8 cellular contexts compared by ENCODE assay signal in genomic region chr11:87421422-87421821, GRCh38.
DNase-seq lines count a peak whose midpoint lies in the region; ATAC-seq, FAIRE-seq and TF ChIP-seq lines count a peak whose summit lies in the region.

No MANE protein-coding gene starts in this region.

- no peak overlapping the region for H3K4me3 Mint-ChIP-seq in stimulated activated naive B cell treated with anti-CD40 and anti-IgM and Interleukin-4, amounts not matched to agents 10 μg/mL and 1 μg/mL and 100 μg/mL, for 72 hours

- H3K4me2 ChIP-seq in PC-9, result no peak overlapping the region
- no peak overlapping the region for H3K4me2 ChIP-seq in mammary epithelial cell (ENCODE audit: insufficient read depth, low read depth, low read length)

- H3K9me3 Mint-ChIP-seq in stimulated activated naive B cell treated with anti-CD40 and anti-IgM and Interleukin-4, amounts not matched to agents 10 μg/mL and 1 μg/mL and 100 μg/mL, for 72 hours, result no peaks in the 10 kb centered on the region

- H3K4me3 ChIP-seq in AG04449 (ENCODE audit: low read depth, low read length), result no peak overlapping the region
- no peak overlapping the region for H3K4me3 ChIP-seq in GM06990 (replicated peaks; ENCODE audit: low read depth, low read length)
- H3K4me3 ChIP-seq in HEK293 (ENCODE audit: low read depth, low read length), result no peak overlapping the region
- H3K4me3 ChIP-seq in LNCaP clone FGC (ENCODE audit: low read depth, low read length), result no peak overlapping the region
- H3K4me3 ChIP-seq in PC-9, result no peak overlapping the region
- no peak overlapping the region for H3K4me3 ChIP-seq in mammary epithelial cell (replicated peaks in 1 of 3; ENCODE audit: insufficient read depth in 1 of 3, low read depth in 2 of 3, low read length in 3 of 3)

- no peaks in the 10 kb centered on the region for H3K4me1 Mint-ChIP-seq in stimulated activated naive B cell treated with anti-CD40 and anti-IgM and Interleukin-4, amounts not matched to agents 10 μg/mL and 1 μg/mL and 100 μg/mL, for 72 hours

- H3K9ac ChIP-seq in mammary epithelial cell (ENCODE audit: insufficient read depth, low read length), result no peak overlapping the region

- H4K20me1 ChIP-seq in PC-9 (ENCODE audit: insufficient read depth) (no peaks in the 10 kb centered on the region), mammary epithelial cell (ENCODE audit: insufficient read depth, low read length) (no peaks in the 10 kb centered on the region)

- H3K36me3 Mint-ChIP-seq in stimulated activated naive B cell treated with anti-CD40 and anti-IgM and Interleukin-4, amounts not matched to agents 10 μg/mL and 1 μg/mL and 100 μg/mL, for 72 hours, result no peaks in the 10 kb centered on the region

- in situ Hi-C loops in mammary epithelial cell (cut with MboI; ENCODE audit: low sequenced_read_pairs in 2 of 2), result loop anchor here (5.0 to 10.0 kb wide), 2 partner anchors 67 to 69 kb away; no protein-coding TSS in a partner anchor

- H2AFZ ChIP-seq in PC-9 (no peak overlapping the region), mammary epithelial cell (ENCODE audit: low read depth, low read length) (no peak overlapping the region)

- POLR2A ChIA-PET in AG04449 (lab: Yijun Ruan, JAX), result interaction anchor here (0.6 kb wide), 1 partner anchor 68 kb away, joined by 3 read pairs; no protein-coding TSS in a partner anchor
- POLR2A ChIA-PET in HEK293 (lab: Yijun Ruan, JAX), result no interaction called here
- POLR2A ChIA-PET in PC-9 (lab: Charles Lee; ENCODE audit: unreplicated experiment), result interaction anchor here (0.6 kb wide), 1 partner anchor 126 kb away, joined by 8 read pairs; no protein-coding TSS in a partner anchor

- no TSS peak for BruUV-seq in PC-9 (replicated peaks; lab: Mats Ljungman, UMichigan)
- BruUV-seq in mammary epithelial cell (replicated peaks; lab: Mats Ljungman, UMichigan), result no TSS peak

- no peak overlapping the region for H3K27ac Mint-ChIP-seq in stimulated activated naive B cell treated with anti-CD40 and anti-IgM and Interleukin-4, amounts not matched to agents 10 μg/mL and 1 μg/mL and 100 μg/mL, for 72 hours

- H3K27ac ChIP-seq in HEK293 (ENCODE audit: extremely low read depth, low read depth, low read length), result no peak overlapping the region
- H3K27ac ChIP-seq in PC-9, result no peak overlapping the region
- no peak overlapping the region for H3K27ac ChIP-seq in mammary epithelial cell (ENCODE audit: insufficient read depth, low read depth, low read length)

- CTCF ChIA-PET in AG04449 (lab: Yijun Ruan, JAX), result interaction anchor here (0.7 to 9.2 kb wide), 42 partner anchors 8 to 839 kb away, joined by 3 to 175 read pairs (median 5); no protein-coding TSS in a partner anchor
- CTCF ChIA-PET in HEK293 (lab: Yijun Ruan, JAX), result interaction anchor here (0.5 to 6.1 kb wide), 26 partner anchors 8 to 1614 kb away, joined by 3 to 82 read pairs (median 4); no protein-coding TSS in a partner anchor
- CTCF ChIA-PET in PC-9 (lab: Charles Lee), result interaction anchor here (0.5 to 1.1 kb wide), 5 partner anchors 68 to 1201 kb away, joined by 3 to 8 read pairs (median 5); no protein-coding TSS in a partner anchor
- CTCF ChIA-PET in mammary epithelial cell (lab: Charles Lee; ENCODE audit: low non-redundant PET), result interaction anchor here (0.5 to 1.1 kb wide), 7 partner anchors 41 to 1865 kb away, joined by 3 to 7 read pairs (median 4); no protein-coding TSS in a partner anchor

- intact Hi-C loops in PC-9 (cut with micrococcal nuclease; ENCODE audit: unreplicated experiment), result loop anchor here (2.0 to 5.0 kb wide), 3 partner anchors 69 to 1759 kb away; no protein-coding TSS in a partner anchor
- intact Hi-C loops in mammary epithelial cell (cut with micrococcal nuclease), result loop anchor here (1.0 kb wide), 2 partner anchors 68 to 482 kb away; no protein-coding TSS in a partner anchor

- DNase-seq in AG04449 (ENCODE audit: low read depth, low spot score), result no peak
- peak; percentile 54 for DNase-seq in GM06990 (ENCODE audit: extremely low read depth, insufficient read length)
- DNase-seq in LNCaP clone FGC (ENCODE audit: low read depth), result peak; percentile 70
- peak in 1 of 2 experiments; percentile 59 for DNase-seq in PC-9
- peak; percentile 64 for DNase-seq in mammary epithelial cell
- DNase-seq in stimulated activated naive B cell treated with anti-CD40 and anti-IgM and Interleukin-4, amounts not matched to agents 10 μg/mL and 1 μg/mL and 100 μg/mL, for 72 hours, result no peak

- H3F3A ChIP-seq in PC-9 (ENCODE audit: insufficient read depth, low read depth), result no peaks in the 10 kb centered on the region

- H3K27me3 ChIP-seq in GM06990 (replicated peaks; ENCODE audit: control insufficient read depth, insufficient read depth, low read length) (peaks cover 2% of the 10 kb centered on the region), PC-9 (ENCODE audit: insufficient read depth, low read depth) (no peaks in the 10 kb centered on the region), mammary epithelial cell (ENCODE audit: insufficient read depth, low read length) (no peaks in the 10 kb centered on the region)

- no peaks in the 10 kb centered on the region for H3K9me3 ChIP-seq in HEK293 (ENCODE audit: control insufficient read depth, insufficient read depth, low read depth, low read length)
- no peaks in the 10 kb centered on the region for H3K9me3 ChIP-seq in PC-9 (ENCODE audit: insufficient read depth, low read depth)
- H3K9me3 ChIP-seq in mammary epithelial cell (replicated peaks; ENCODE audit: insufficient read depth, low read length), result no peaks in the 10 kb centered on the region

- ATAC-seq in stimulated activated naive B cell treated with anti-CD40 and anti-IgM and Interleukin-4, amounts not matched to agents 10 μg/mL and 1 μg/mL and 100 μg/mL, for 72 hours (replicated peaks), result peak; percentile 70 to 77

- no peaks in the 10 kb centered on the region for H3K4me1 ChIP-seq in HEK293 (ENCODE audit: control insufficient read depth, insufficient read depth, low read length)
- H3K4me1 ChIP-seq in PC-9 (replicated peaks; ENCODE audit: insufficient read depth), result no peaks in the 10 kb centered on the region
- no peaks in the 10 kb centered on the region for H3K4me1 ChIP-seq in mammary epithelial cell (ENCODE audit: insufficient read depth, low read length)

- WGBS in mammary epithelial cell (ENCODE audit: low coverage, missing lambda C conversion rate), result 31% methylated on average over 2 of the region's 2 CpGs

- H3K79me2 ChIP-seq in PC-9 (ENCODE audit: low read depth) (no peaks in the 10 kb centered on the region), mammary epithelial cell (ENCODE audit: insufficient read depth, low read length) (no peaks in the 10 kb centered on the region)

- peak; percentile 79 for TF ChIP-seq CTCF in AG04449 (IDR thresholded peaks at IDR 0.05; ENCODE audit: insufficient read depth, low read length, missing control alignments)
- TF ChIP-seq CTCF in GM06990 (IDR thresholded peaks at IDR 0.05; ENCODE audit: insufficient read depth, low read length, poor library complexity, severe bottlenecking), result peak; percentile 66
- TF ChIP-seq CTCF in HEK293 (tag by site-specific recombination; IDR thresholded peaks at IDR 0.05), result no peak
- TF ChIP-seq CTCF in LNCaP clone FGC (IDR thresholded peaks at IDR 0.05; ENCODE audit: control insufficient read depth, extremely low read depth, insufficient read depth), result peak; percentile 72
- TF ChIP-seq CTCF in PC-9 (conservative IDR thresholded peaks at IDR 0.05), result peak; percentile 86
- peak; percentile 62 to 79 for TF ChIP-seq CTCF in mammary epithelial cell (conservative IDR thresholded peaks at IDR 0.05 in 1 of 2, IDR thresholded peaks at IDR 0.05 in 1 of 2; ENCODE audit: extremely low read depth in 1 of 2, insufficient read depth in 1 of 2, low read depth in 1 of 2, low read length in 2 of 2)

- FAIRE-seq in islet of Langerhans (lab: Jason Lieb, UNC), result peak; percentile 96

- H3K27me3 Mint-ChIP-seq in stimulated activated naive B cell treated with anti-CD40 and anti-IgM and Interleukin-4, amounts not matched to agents 10 μg/mL and 1 μg/mL and 100 μg/mL, for 72 hours, result no peaks in the 10 kb centered on the region

- no peaks in the 10 kb centered on the region for H3K36me3 ChIP-seq in GM06990 (ENCODE audit: control insufficient read depth, insufficient read depth, low read length)
- H3K36me3 ChIP-seq in HEK293 (ENCODE audit: control insufficient read depth in 2 of 2, insufficient read depth in 1 of 2, low read length in 2 of 2), result no peaks in the 10 kb centered on the region
- no peaks in the 10 kb centered on the region for H3K36me3 ChIP-seq in PC-9 (ENCODE audit: low read depth)
- H3K36me3 ChIP-seq in mammary epithelial cell (ENCODE audit: insufficient read depth, low read length), result no peaks in the 10 kb centered on the region

- no peaks in the 10 kb centered on the region for H3K9me2 ChIP-seq in PC-9 (ENCODE audit: insufficient read depth)

- dilution Hi-C loops in mammary epithelial cell (cut with HindIII; ENCODE audit: low sequenced_read_pairs), result loop anchor here (10.0 kb wide), 1 partner anchor 67 kb away; no protein-coding TSS in a partner anchor

TF ChIP-seq in HEK293, 187 proteins besides CTCF, POLR2A, EP300 and RAD21:
- TF ChIP-seq ZNF398 (tag by site-specific recombination; IDR thresholded peaks at IDR 0.05) (no peak), ZNF654 (tag by site-specific recombination; IDR thresholded peaks at IDR 0.05; ENCODE audit: low read depth) (peak; percentile 72)

Comparison
In these comparisons a context has a peak if more than half of its experiments do, and no peak if none do; other contexts are left out.
1. DNase-seq: peak in GM06990 (single experiment), LNCaP clone FGC (single experiment) and mammary epithelial cell (single experiment); none in AG04449 (single experiment) and stimulated activated naive B cell treated with anti-CD40 and anti-IgM and Interleukin-4, amounts not matched to agents 10 μg/mL and 1 μg/mL and 100 μg/mL, for 72 hours (single experiment).